ENCODE assay signal across 20 cellular contexts in the genomic region with DNA sequence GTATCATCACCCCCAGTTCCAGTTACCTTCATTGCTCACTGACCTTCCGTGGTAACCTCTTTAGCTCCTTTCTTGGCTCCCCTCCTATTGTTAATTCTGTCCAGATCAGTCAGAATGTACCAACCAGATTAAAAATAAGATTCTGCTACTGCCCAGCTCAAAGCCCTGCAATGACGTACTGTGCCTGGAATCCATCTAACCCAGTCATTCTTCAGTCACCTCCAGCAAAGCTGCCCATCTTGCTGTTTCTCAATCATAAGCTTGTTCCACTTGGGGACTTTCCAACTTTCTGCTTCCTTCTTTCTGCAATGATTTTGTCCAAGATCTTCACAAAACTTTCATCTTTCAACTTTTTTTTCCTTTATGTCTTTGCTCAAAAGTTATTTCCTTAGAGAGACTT.
DNase-seq lines count a peak whose midpoint lies in the region; ATAC-seq, FAIRE-seq and TF ChIP-seq lines count a peak whose summit lies in the region.
"Had no signal": no experiment of that assay in that cellular context is flagged by ENCODE, and none has a peak within 500 bp of the region (broad histone marks: within the 10 kb centered on the region; RNA-seq: fewer than 3 reads in every experiment).

No MANE protein-coding gene starts in this region.

- no peak overlapping the region for H2BK120ac ChIP-seq in mesenchymal stem cell (ENCODE audit: low read depth, low read length)

- H3K4ac ChIP-seq in mesenchymal stem cell (ENCODE audit: low read depth in 1 of 2, low read length in 2 of 2), result no peak overlapping the region

- no peak overlapping the region for H2AFZ ChIP-seq in PC-9
- H2AFZ ChIP-seq in mesenchymal stem cell (ENCODE audit: low read depth, low read length), result no peak overlapping the region
- H2AFZ ChIP-seq: GM23338 had no signal

- H3K9me2 ChIP-seq in PC-9 (ENCODE audit: insufficient read depth), result no peaks in the 10 kb centered on the region

- H4K8ac ChIP-seq in mesenchymal stem cell (ENCODE audit: low read length), result no peak overlapping the region

- WGBS in mesenchymal stem cell, result 92% methylated on average over 2 of the region's 2 CpGs

- no peak overlapping the region for H3K18ac ChIP-seq in mesenchymal stem cell (ENCODE audit: low read depth in 1 of 2, low read length in 2 of 2)

- H3K79me1 ChIP-seq in mesenchymal stem cell (replicated peaks; ENCODE audit: low read length, poor library complexity, severe bottlenecking), result no peaks in the 10 kb centered on the region

- no peak overlapping the region for H2BK15ac ChIP-seq in mesenchymal stem cell (ENCODE audit: low read depth, poor library complexity, severe bottlenecking)

- H3K79me2 ChIP-seq in PC-9 (ENCODE audit: low read depth), result no peaks in the 10 kb centered on the region

- no peak overlapping the region for H3K27ac ChIP-seq in PC-9
- no peak overlapping the region for H3K27ac ChIP-seq in mesenchymal stem cell (ENCODE audit: low read length, poor library complexity, severe bottlenecking)
- H3K27ac ChIP-seq: heart right ventricle had no signal

- H3K36me3 ChIP-seq in PC-9 (ENCODE audit: low read depth) (no peaks in the 10 kb centered on the region), bronchial epithelial cell (ENCODE audit: control insufficient read depth, insufficient read depth, low read length) (no peaks in the 10 kb centered on the region), mesenchymal stem cell (ENCODE audit: control insufficient read depth in 1 of 2, insufficient read depth in 2 of 2, low read depth in 1 of 2, low read length in 2 of 2) (no peaks in the 10 kb centered on the region)
- H3K36me3 ChIP-seq: heart right ventricle had no signal

- FAIRE-seq in bronchial epithelial cell (lab: Jason Lieb, UNC), result no peak
- FAIRE-seq: kidney had no signal

- ATAC-seq in HG03354 (IDR thresholded peaks at IDR 0.05; ENCODE audit: poor library complexity, severe bottlenecking, unreplicated experiment) (no peak), HG03097 (IDR thresholded peaks at IDR 0.05; ENCODE audit: low FRiP score, unreplicated experiment) (no peak)
- ATAC-seq: GM23338, heart right ventricle had no signal

- H4K91ac ChIP-seq in mesenchymal stem cell (ENCODE audit: low read length), result no peak overlapping the region

- intact Hi-C loops in PC-9 (cut with micrococcal nuclease; ENCODE audit: unreplicated experiment), result loop anchor here (2.0 kb wide), 1 partner anchor 18 kb away; no protein-coding TSS in a partner anchor

- no peak overlapping the region for H3K4me3 ChIP-seq in PC-9
- H3K4me3 ChIP-seq in bronchial epithelial cell (ENCODE audit: low read depth, low read length), result no peak overlapping the region
- H3K4me3 ChIP-seq in mesenchymal stem cell (ENCODE audit: insufficient read depth in 1 of 2, low read depth in 1 of 2, low read length in 2 of 2), result no peak overlapping the region
- H3K4me3 ChIP-seq: GM23338, heart right ventricle had no signal

- no TSS peak for BruUV-seq in PC-9 (replicated peaks; lab: Mats Ljungman, UMichigan)

- POLR2A ChIA-PET in PC-9 (lab: Charles Lee; ENCODE audit: unreplicated experiment), result interaction anchor here (0.6 kb wide), 2 partner anchors 18 to 1536 kb away, joined by 3 to 15 read pairs; no protein-coding TSS in a partner anchor

- no peaks in the 10 kb centered on the region for H3K9me3 ChIP-seq in PC-9 (ENCODE audit: insufficient read depth, low read depth)
- no peaks in the 10 kb centered on the region for H3K9me3 ChIP-seq in mesenchymal stem cell (ENCODE audit: control insufficient read depth, low read length)
- H3K9me3 ChIP-seq: heart right ventricle had no signal

- no peak overlapping the region for H3K23ac ChIP-seq in mesenchymal stem cell (ENCODE audit: low read length in 2 of 2)

- peaks cover 10% of the 10 kb centered on the region; the same call in 1 of the 2 replicates for H3F3A ChIP-seq in PC-9 (ENCODE audit: insufficient read depth, low read depth)

- TF ChIP-seq CTCF in PC-9 (conservative IDR thresholded peaks at IDR 0.05) (no peak), bronchial epithelial cell (IDR thresholded peaks at IDR 0.05; ENCODE audit: insufficient read depth, low read length, severe bottlenecking) (no peak), GM10266 (IDR thresholded peaks at IDR 0.05; ENCODE audit: control insufficient read depth, insufficient read depth, low read depth, missing control alignments) (no peak)

- no peaks in the 10 kb centered on the region for H3K27me3 ChIP-seq in PC-9 (ENCODE audit: insufficient read depth, low read depth)
- H3K27me3 ChIP-seq in bronchial epithelial cell (ENCODE audit: control insufficient read depth, insufficient read depth, low read length), result no peaks in the 10 kb centered on the region
- no peaks in the 10 kb centered on the region for H3K27me3 ChIP-seq in mesenchymal stem cell (ENCODE audit: control insufficient read depth in 1 of 2, insufficient read depth in 1 of 2, low read length in 2 of 2)
- H3K27me3 ChIP-seq: heart right ventricle had no signal

- no peak overlapping the region for H2AK5ac ChIP-seq in mesenchymal stem cell (ENCODE audit: low read length, severe bottlenecking)

- no peak overlapping the region for H3K9ac ChIP-seq in mesenchymal stem cell (ENCODE audit: low read length)

- no peak overlapping the region for H2BK12ac ChIP-seq in mesenchymal stem cell (ENCODE audit: low read length in 2 of 2)

- H4K20me1 ChIP-seq in PC-9 (ENCODE audit: insufficient read depth), result no peaks in the 10 kb centered on the region

- peaks cover 11% of the 10 kb centered on the region; the same call in 1 of the 2 replicates for H3K4me1 ChIP-seq in PC-9 (replicated peaks; ENCODE audit: insufficient read depth)
- H3K4me1 ChIP-seq in mesenchymal stem cell (ENCODE audit: control insufficient read depth, insufficient read depth, low read depth, low read length), result no peaks in the 10 kb centered on the region
- H3K4me1 ChIP-seq: heart right ventricle had no signal

- CTCF ChIA-PET in PC-9 (lab: Charles Lee), result no interaction called here

- H3K4me2 ChIP-seq in PC-9, result 0 out of 2 replicates have a peak overlapping the region, but pooled peaks have one; percentile 22
- no peak overlapping the region for H3K4me2 ChIP-seq in mesenchymal stem cell (ENCODE audit: low read length, poor library complexity, severe bottlenecking)
- H3K4me2 ChIP-seq: GM23338 had no signal

- no peak overlapping the region for H3K14ac ChIP-seq in mesenchymal stem cell (ENCODE audit: low read length in 2 of 2)

- DNase-seq in ELR (ENCODE audit: low read depth), result peak; percentile 74
- peak; percentile 37 to 45 for DNase-seq in PC-9
- peak; percentile 7 for DNase-seq in bronchial epithelial cell (ENCODE audit: low read depth)
- peak; percentile 15 for DNase-seq in mesenchymal stem cell
- no peak for DNase-seq in GDM1 (lab: John Stamatoyannopoulos, UW)
- DNase-seq in GM10266 (ENCODE audit: extremely low spot score), result no peak
- DNase-seq: activated CD4-positive, alpha-beta T cell treated with anti-CD3 and anti-CD28 coated beads for 4 hours; activated naive CD4-positive, alpha-beta T cell treated with anti-CD3 and anti-CD28 coated beads, Interleukin-2, amount 10 ng/mL, durations not matched to agents 7 days and 5 days; cerebellar nuclear complex; DMS 273 treated with DMSO at 0.1 percent for 48 hours; heart right ventricle; kidney; NCI-H1048; NCI-H82; retina; Right ventricle myocardium superior; stimulated activated CD4-positive, alpha-beta T cell treated with anti-CD3 and anti-CD28 coated beads, Interleukin-1b, Interleukin-23, amount 100 ng/mL, for 48 hours had no signal

- H2BK5ac ChIP-seq in mesenchymal stem cell (ENCODE audit: low read depth, low read length, poor library complexity, severe bottlenecking), result no peak overlapping the region

Comparison
In these comparisons a context has a peak if more than half of its experiments do, and no peak if none do; other contexts are left out.
1. DNase-seq: peak in ELR (single experiment), PC-9 (2 of 2), bronchial epithelial cell (single experiment) and mesenchymal stem cell (single experiment); none in GDM1 (single experiment) and GM10266 (single experiment).